8 cellular contexts compared by ENCODE assay signal in genomic region chr13:20182231-20182846, GRCh38. TPM values are rescaled to one million over a fixed set of nuclear protein-coding genes. Genes with fewer than 3 reads are reported as not detected.
A peak's percentile ranks its signal among the peaks of the same experiment; 100 is the strongest.
DNase-seq lines count a peak whose midpoint lies in the region; ATAC-seq and TF ChIP-seq lines count a peak whose summit lies in the region.

No MANE protein-coding gene starts in this region.

- TF ChIP-seq CTCF in HFFc6 (IDR thresholded peaks at IDR 0.05) = peak; percentile 85

- peak; percentile 78 for DNase-seq in activated effector memory CD4-positive, alpha-beta T cell treated with anti-CD3 and anti-CD28 coated beads, Interleukin-2, amount 50 U/mL, for 16 hours
- no peak for DNase-seq in activated effector memory CD4-positive, alpha-beta T cell treated with Interleukin-2 at 50 U/mL for 16 hours
- DNase-seq in HFFc6 (peak; percentile 64), NCI-H1694 (lab: John Stamatoyannopoulos, UW) (peak; percentile 55), T follicular helper cell (ENCODE audit: low read depth) (peak; percentile 36), kidney glomerular epithelial cell (lab: John Stamatoyannopoulos, UW) (peak; percentile 56)
- no peak for DNase-seq in central memory CD8-positive, alpha-beta T cell (ENCODE audit: low spot score in 2 of 2)

- peaks cover 64% of the 10 kb centered on the region for H3K27me3 Mint-ChIP-seq in HFFc6 (ENCODE audit: insufficient read depth)
- peaks cover 61% of the 10 kb centered on the region for H3K27me3 Mint-ChIP-seq in central memory CD8-positive, alpha-beta T cell
- peaks cover 41% of the 10 kb centered on the region for H3K27me3 Mint-ChIP-seq in stimulated activated memory B cell treated with anti-CD40 and anti-IgM and Interleukin-4, amounts not matched to agents 10 μg/mL and 1 μg/mL and 100 μg/mL, for 72 hours

- no peaks in the 10 kb centered on the region for H3K36me3 Mint-ChIP-seq in HFFc6 (ENCODE audit: low read depth)
- H3K36me3 Mint-ChIP-seq in central memory CD8-positive, alpha-beta T cell (ENCODE audit: insufficient read depth) = no peaks in the 10 kb centered on the region
- H3K36me3 Mint-ChIP-seq in stimulated activated memory B cell treated with anti-CD40 and anti-IgM and Interleukin-4, amounts not matched to agents 10 μg/mL and 1 μg/mL and 100 μg/mL, for 72 hours = no peaks in the 10 kb centered on the region

- H3K27ac Mint-ChIP-seq in HFFc6 = no peak overlapping the region
- no peak overlapping the region for H3K27ac Mint-ChIP-seq in central memory CD8-positive, alpha-beta T cell (ENCODE audit: low read depth)
- H3K27ac Mint-ChIP-seq in stimulated activated memory B cell treated with anti-CD40 and anti-IgM and Interleukin-4, amounts not matched to agents 10 μg/mL and 1 μg/mL and 100 μg/mL, for 72 hours = no peak overlapping the region

- H3K4me3 Mint-ChIP-seq in HFFc6 = no peak overlapping the region
- H3K4me3 Mint-ChIP-seq in central memory CD8-positive, alpha-beta T cell = no peak overlapping the region
- H3K4me3 Mint-ChIP-seq in stimulated activated memory B cell treated with anti-CD40 and anti-IgM and Interleukin-4, amounts not matched to agents 10 μg/mL and 1 μg/mL and 100 μg/mL, for 72 hours = no peak overlapping the region

- H3K4me1 Mint-ChIP-seq in HFFc6 (ENCODE audit: low read depth) = no peaks in the 10 kb centered on the region
- no peaks in the 10 kb centered on the region for H3K4me1 Mint-ChIP-seq in central memory CD8-positive, alpha-beta T cell
- H3K4me1 Mint-ChIP-seq in stimulated activated memory B cell treated with anti-CD40 and anti-IgM and Interleukin-4, amounts not matched to agents 10 μg/mL and 1 μg/mL and 100 μg/mL, for 72 hours = no peaks in the 10 kb centered on the region

- peak; percentile 75 for ATAC-seq in central memory CD8-positive, alpha-beta T cell (replicated peaks; ENCODE audit: extremely low read depth, poor library complexity, severe bottlenecking)
- ATAC-seq in stimulated activated memory B cell treated with anti-CD40 and anti-IgM and Interleukin-4, amounts not matched to agents 10 μg/mL and 1 μg/mL and 100 μg/mL, for 72 hours = peak; percentile 77

- H3K9me3 Mint-ChIP-seq in HFFc6 = no peaks in the 10 kb centered on the region
- H3K9me3 Mint-ChIP-seq in central memory CD8-positive, alpha-beta T cell = no peaks in the 10 kb centered on the region
- no peaks in the 10 kb centered on the region for H3K9me3 Mint-ChIP-seq in stimulated activated memory B cell treated with anti-CD40 and anti-IgM and Interleukin-4, amounts not matched to agents 10 μg/mL and 1 μg/mL and 100 μg/mL, for 72 hours

RNA-seq across cellular contexts. Expression of gene GJB2, which starts 10.4 kb away (rescaled TPM):
- total RNA-seq in HFFc6 (2021; fragmentation: NEBNext Ultra II Directional; extraction: Animal tissue kit (Norgen Biotek cat#: 25700)) = not detected

RNA-seq across cellular contexts. Expression of gene GJA3, which starts 21.5 kb away (rescaled TPM):
- under 1 TPM; 0.09 to 0.14 (median 0.11) TPM for total RNA-seq in HFFc6 (2021; fragmentation: NEBNext Ultra II Directional; extraction: Animal tissue kit (Norgen Biotek cat#: 25700))

RNA-seq across cellular contexts. Expression of gene GJB6, which starts 49.8 kb away (rescaled TPM):
- total RNA-seq in HFFc6 (2021; fragmentation: NEBNext Ultra II Directional; extraction: Animal tissue kit (Norgen Biotek cat#: 25700)) = not detected

Comparison
In these comparisons a context has a peak if more than half of its experiments do, and no peak if none do; other contexts are left out.
1. DNase-seq: peak in activated effector memory CD4-positive, alpha-beta T cell treated with anti-CD3 and anti-CD28 coated beads, Interleukin-2, amount 50 U/mL, for 16 hours (single experiment), HFFc6 (single experiment), NCI-H1694 (single experiment), T follicular helper cell (single experiment) and kidney glomerular epithelial cell (single experiment); none in activated effector memory CD4-positive, alpha-beta T cell treated with Interleukin-2 at 50 U/mL for 16 hours (single experiment) and central memory CD8-positive, alpha-beta T cell (0 of 2).